In the genomic region with DNA sequence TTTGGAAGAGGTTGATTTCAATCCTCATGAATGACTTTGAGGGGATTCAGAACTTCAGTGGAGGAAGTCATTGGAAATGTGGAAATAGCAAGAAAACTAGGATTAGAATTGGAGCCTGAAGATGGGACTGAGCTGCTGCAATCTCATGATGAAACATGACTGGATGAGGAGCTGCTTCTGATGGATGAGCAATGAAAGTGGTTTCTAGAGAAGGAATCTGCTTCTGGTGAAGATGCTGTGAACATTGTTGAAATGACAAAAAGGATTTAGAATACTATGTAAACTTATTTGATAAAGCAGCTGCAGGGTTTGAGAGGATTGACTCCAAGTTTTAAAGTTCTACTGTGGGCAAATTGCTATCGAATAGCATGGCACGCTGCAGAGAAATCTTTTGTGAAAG, we compare ENCODE assay signal across 26 cellular contexts. TPM values are rescaled to one million over a fixed set of nuclear protein-coding genes. Genes with fewer than 3 reads are reported as not detected.
"Had no signal": no experiment of that assay in that cellular context is flagged by ENCODE, and none has a peak within 500 bp of the region (broad histone marks: within the 10 kb centered on the region; RNA-seq: fewer than 3 reads in every experiment).

No MANE protein-coding gene starts in this region.

- H3K27me3 ChIP-seq: colonic mucosa, esophagus squamous epithelium, gastrocnemius medialis, heart right ventricle, left lung had no signal

- H3K36me3 Mint-ChIP-seq: memory B cell; naive B cell; naive thymus-derived CD8-positive, alpha-beta T cell had no signal

- H3K9me3 Mint-ChIP-seq: dendritic cell treated with granulocyte-macrophage colony-stimulating factor and Interleukin-4, amounts not matched to agents 40 ng/mL and 50 ng/mL, for 4 days; effector memory CD8-positive, alpha-beta T cell; endodermal cell; memory B cell had no signal

- H3K36me3 ChIP-seq: colonic mucosa, gastrocnemius medialis had no signal

- H3K4me3 Mint-ChIP-seq: dendritic cell treated with granulocyte-macrophage colony-stimulating factor and Interleukin-4, amounts not matched to agents 40 ng/mL and 50 ng/mL, for 4 days; effector memory CD8-positive, alpha-beta T cell; endodermal cell; memory B cell; naive B cell; naive thymus-derived CD8-positive, alpha-beta T cell had no signal

- H3K4me3 ChIP-seq: colonic mucosa, esophagus squamous epithelium, gastrocnemius medialis, heart right ventricle, left lung, lower lobe of right lung had no signal

- H3K27ac Mint-ChIP-seq: dendritic cell treated with granulocyte-macrophage colony-stimulating factor and Interleukin-4, amounts not matched to agents 40 ng/mL and 50 ng/mL, for 4 days; effector memory CD8-positive, alpha-beta T cell; endodermal cell; memory B cell; naive thymus-derived CD8-positive, alpha-beta T cell had no signal

- H3K4me1 Mint-ChIP-seq: endodermal cell; memory B cell; naive B cell; naive thymus-derived CD8-positive, alpha-beta T cell had no signal

- H3K27ac ChIP-seq: colonic mucosa, epithelial cell of prostate, esophagus squamous epithelium, gastrocnemius medialis, heart right ventricle, left lung, lower lobe of right lung had no signal

- H3K4me1 ChIP-seq: colonic mucosa, esophagus squamous epithelium, gastrocnemius medialis, heart right ventricle, left lung, lower lobe of right lung had no signal

- H3K9me3 ChIP-seq: colonic mucosa, esophagus squamous epithelium, gastrocnemius medialis, left lung, lower lobe of right lung had no signal

- H3K27me3 Mint-ChIP-seq: dendritic cell treated with granulocyte-macrophage colony-stimulating factor and Interleukin-4, amounts not matched to agents 40 ng/mL and 50 ng/mL, for 4 days; effector memory CD8-positive, alpha-beta T cell; memory B cell; naive B cell had no signal

- ATAC-seq: effector memory CD8-positive, alpha-beta T cell; esophagus mucosa; gastrocnemius medialis; heart right ventricle; left cardiac atrium; left lung; left ventricle myocardium superior; lower lobe of right lung; naive thymus-derived CD8-positive, alpha-beta T cell had no signal

- DNase-seq: colonic mucosa; cortex of kidney; effector CD8-positive, alpha-beta T cell; effector memory CD8-positive, alpha-beta T cell; endodermal cell; erythroblast; esophagus squamous epithelium; foreskin fibroblast; foreskin melanocyte; gastrocnemius medialis; glutamatergic neuron; head of caudate nucleus; heart right ventricle; hippocampal formation; left cardiac atrium; left lung; left ventricle myocardium superior; lower lobe of right lung; mesendoderm; midbrain; naive B cell; naive thymus-derived CD8-positive, alpha-beta T cell had no signal

RNA-seq across cellular contexts. Expression of a gene that starts 27.1 kb away (rescaled TPM):
- polyA plus RNA-seq: naive thymus-derived CD8-positive, alpha-beta T cell had no signal
